1 cellular context compared by ENCODE assay signal in the genomic region with DNA sequence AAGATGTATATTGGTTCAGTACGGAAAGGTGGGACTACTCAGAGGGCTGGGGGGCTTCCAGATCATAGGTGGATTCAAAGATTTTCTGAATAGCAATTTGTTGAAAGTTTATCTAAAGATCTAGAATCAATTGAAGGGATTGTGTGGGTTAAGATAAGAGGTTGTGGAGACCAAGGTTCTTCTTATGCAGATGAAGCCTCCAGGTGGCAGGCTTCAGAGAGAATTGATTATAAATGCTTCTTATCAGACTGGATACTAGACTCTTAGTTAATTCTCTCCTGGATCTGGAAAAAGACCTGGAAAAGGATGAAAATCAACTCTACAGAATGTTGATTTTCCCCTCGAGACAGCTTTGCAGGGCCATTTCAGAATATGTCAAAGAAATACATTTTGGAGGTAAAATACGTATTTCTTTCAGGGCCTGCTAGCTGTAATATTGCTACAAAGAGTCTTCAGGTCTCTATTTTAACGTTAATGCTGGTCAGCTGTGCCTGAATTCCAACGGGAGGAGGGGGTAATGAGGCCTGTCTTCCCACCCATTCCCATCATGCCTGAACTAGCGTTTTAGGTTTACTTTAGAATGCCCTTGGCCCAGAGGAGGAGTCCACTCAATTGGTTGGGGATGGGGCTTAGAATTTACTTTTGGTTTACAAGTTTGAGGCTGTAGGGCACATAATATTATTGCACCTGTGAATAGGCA.
TF ChIP-seq lines count a peak whose summit lies in the region.

No MANE protein-coding gene starts in this region.

TF ChIP-seq in GM23338, 12 proteins besides CTCF, POLR2A, EP300 and RAD21 (continued from another document):
- TF ChIP-seq, protein P1, sequence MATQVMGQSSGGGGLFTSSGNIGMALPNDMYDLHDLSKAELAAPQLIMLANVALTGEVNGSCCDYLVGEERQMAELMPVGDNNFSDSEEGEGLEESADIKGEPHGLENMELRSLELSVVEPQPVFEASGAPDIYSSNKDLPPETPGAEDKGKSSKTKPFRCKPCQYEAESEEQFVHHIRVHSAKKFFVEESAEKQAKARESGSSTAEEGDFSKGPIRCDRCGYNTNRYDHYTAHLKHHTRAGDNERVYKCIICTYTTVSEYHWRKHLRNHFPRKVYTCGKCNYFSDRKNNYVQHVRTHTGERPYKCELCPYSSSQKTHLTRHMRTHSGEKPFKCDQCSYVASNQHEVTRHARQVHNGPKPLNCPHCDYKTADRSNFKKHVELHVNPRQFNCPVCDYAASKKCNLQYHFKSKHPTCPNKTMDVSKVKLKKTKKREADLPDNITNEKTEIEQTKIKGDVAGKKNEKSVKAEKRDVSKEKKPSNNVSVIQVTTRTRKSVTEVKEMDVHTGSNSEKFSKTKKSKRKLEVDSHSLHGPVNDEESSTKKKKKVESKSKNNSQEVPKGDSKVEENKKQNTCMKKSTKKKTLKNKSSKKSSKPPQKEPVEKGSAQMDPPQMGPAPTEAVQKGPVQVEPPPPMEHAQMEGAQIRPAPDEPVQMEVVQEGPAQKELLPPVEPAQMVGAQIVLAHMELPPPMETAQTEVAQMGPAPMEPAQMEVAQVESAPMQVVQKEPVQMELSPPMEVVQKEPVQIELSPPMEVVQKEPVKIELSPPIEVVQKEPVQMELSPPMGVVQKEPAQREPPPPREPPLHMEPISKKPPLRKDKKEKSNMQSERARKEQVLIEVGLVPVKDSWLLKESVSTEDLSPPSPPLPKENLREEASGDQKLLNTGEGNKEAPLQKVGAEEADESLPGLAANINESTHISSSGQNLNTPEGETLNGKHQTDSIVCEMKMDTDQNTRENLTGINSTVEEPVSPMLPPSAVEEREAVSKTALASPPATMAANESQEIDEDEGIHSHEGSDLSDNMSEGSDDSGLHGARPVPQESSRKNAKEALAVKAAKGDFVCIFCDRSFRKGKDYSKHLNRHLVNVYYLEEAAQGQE (IDR thresholded peaks at IDR 0.05; ENCODE audit: unreplicated experiment), result no peak
- TF ChIP-seq EZH2 (IDR thresholded peaks at IDR 0.05; ENCODE audit: low read depth, unreplicated experiment), result no peak
- no peak for TF ChIP-seq POLR2AphosphoS5 (IDR thresholded peaks at IDR 0.05; ENCODE audit: low read depth)
- TF ChIP-seq ZNF331 (CRISPR knock-in tag; IDR thresholded peaks at IDR 0.05; ENCODE audit: low read depth), result no peak
- TF ChIP-seq CREB1 (CRISPR knock-in tag; IDR thresholded peaks at IDR 0.05; ENCODE audit: low read depth), result no peak
- no peak for TF ChIP-seq JUNB (IDR thresholded peaks at IDR 0.05; ENCODE audit: unreplicated experiment)
- TF ChIP-seq ZNF114 (CRISPR knock-in tag; IDR thresholded peaks at IDR 0.05), result no peak
- TF ChIP-seq STAT1 (IDR thresholded peaks at IDR 0.05; ENCODE audit: unreplicated experiment), result no peak
